Comparison of ENCODE assay signal across 1 cellular context in genomic region chr5:40797273-40798011, GRCh38.
A peak's percentile ranks its signal among the peaks of the same experiment; 100 is the strongest.
TF ChIP-seq lines count a peak whose summit lies in the region.

No MANE protein-coding gene starts in this region.

TF ChIP-seq in K562, 482 proteins besides CTCF, POLR2A, EP300 and RAD21 (continues in another document):
- peak in 1 of 2 experiments; percentile 48 for TF ChIP-seq E2F6 (IDR thresholded peaks at IDR 0.05; ENCODE audit: borderline replicate concordance in 1 of 2, extremely low read depth in 1 of 2, insufficient read depth in 1 of 2, insufficient read length in 1 of 2, low read depth in 1 of 2, low read length in 1 of 2, poor library complexity in 1 of 2, severe bottlenecking in 1 of 2)
- 0 out of 2 replicates have a peak, but pooled peaks have one; percentile 2 for TF ChIP-seq POLR2AphosphoS5 (IDR thresholded peaks at IDR 0.05; ENCODE audit: control insufficient read depth, insufficient read depth, low read depth, low read length)
- TF ChIP-seq SIN3A (IDR thresholded peaks at IDR 0.05; ENCODE audit: borderline replicate concordance in 2 of 2, control insufficient read depth in 1 of 2, low read depth in 2 of 2, low read length in 2 of 2), result peak in 1 of 2 experiments; percentile 49; a peak in 2 of 4 replicates
- peak; percentile 90 for TF ChIP-seq ZNF263 (CRISPR knock-in tag; IDR thresholded peaks at IDR 0.05; ENCODE audit: borderline replicate concordance)
- peak in 1 of 2 experiments; percentile 46; a peak in 1 of 4 replicates for TF ChIP-seq TBL1XR1 (IDR thresholded peaks at IDR 0.05; ENCODE audit: low read length in 2 of 2)
- TF ChIP-seq NUFIP1 (IDR thresholded peaks at IDR 0.05; ENCODE audit: partially characterized antibody), result peak; percentile 55
- no peak for TF ChIP-seq RAD51 (IDR thresholded peaks at IDR 0.05; ENCODE audit: borderline replicate concordance, low read depth)
- TF ChIP-seq HDAC1 (IDR thresholded peaks at IDR 0.05), result peak in 1 of 2 experiments; percentile 80; a peak in 2 of 4 replicates
- TF ChIP-seq, protein P1, sequence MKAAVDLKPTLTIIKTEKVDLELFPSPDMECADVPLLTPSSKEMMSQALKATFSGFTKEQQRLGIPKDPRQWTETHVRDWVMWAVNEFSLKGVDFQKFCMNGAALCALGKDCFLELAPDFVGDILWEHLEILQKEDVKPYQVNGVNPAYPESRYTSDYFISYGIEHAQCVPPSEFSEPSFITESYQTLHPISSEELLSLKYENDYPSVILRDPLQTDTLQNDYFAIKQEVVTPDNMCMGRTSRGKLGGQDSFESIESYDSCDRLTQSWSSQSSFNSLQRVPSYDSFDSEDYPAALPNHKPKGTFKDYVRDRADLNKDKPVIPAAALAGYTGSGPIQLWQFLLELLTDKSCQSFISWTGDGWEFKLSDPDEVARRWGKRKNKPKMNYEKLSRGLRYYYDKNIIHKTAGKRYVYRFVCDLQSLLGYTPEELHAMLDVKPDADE (conservative IDR thresholded peaks at IDR 0.05; ENCODE audit: control insufficient read depth, low read depth, low read length), result peak; percentile 50
- TF ChIP-seq LCOR (CRISPR knock-in tag; IDR thresholded peaks at IDR 0.05), result 0 out of 2 replicates have a peak, but pooled peaks have one; percentile 51
- TF ChIP-seq, protein P2, sequence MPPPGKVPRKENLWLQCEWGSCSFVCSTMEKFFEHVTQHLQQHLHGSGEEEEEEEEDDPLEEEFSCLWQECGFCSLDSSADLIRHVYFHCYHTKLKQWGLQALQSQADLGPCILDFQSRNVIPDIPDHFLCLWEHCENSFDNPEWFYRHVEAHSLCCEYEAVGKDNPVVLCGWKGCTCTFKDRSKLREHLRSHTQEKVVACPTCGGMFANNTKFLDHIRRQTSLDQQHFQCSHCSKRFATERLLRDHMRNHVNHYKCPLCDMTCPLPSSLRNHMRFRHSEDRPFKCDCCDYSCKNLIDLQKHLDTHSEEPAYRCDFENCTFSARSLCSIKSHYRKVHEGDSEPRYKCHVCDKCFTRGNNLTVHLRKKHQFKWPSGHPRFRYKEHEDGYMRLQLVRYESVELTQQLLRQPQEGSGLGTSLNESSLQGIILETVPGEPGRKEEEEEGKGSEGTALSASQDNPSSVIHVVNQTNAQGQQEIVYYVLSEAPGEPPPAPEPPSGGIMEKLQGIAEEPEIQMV (tag; conservative IDR thresholded peaks at IDR 0.05; ENCODE audit: low read depth), result no peak
- TF ChIP-seq UBTF (IDR thresholded peaks at IDR 0.05; ENCODE audit: borderline replicate concordance in 1 of 2, low read depth in 2 of 2, low read length in 2 of 2), result peak; percentile 30 to 62; a peak in 1 of 4 replicates
- TF ChIP-seq SMAD1 (IDR thresholded peaks at IDR 0.05; ENCODE audit: low read depth, low read length, partially characterized antibody), result peak; percentile 29
- TF ChIP-seq GTF2E2 (tag; IDR thresholded peaks at IDR 0.05), result peak; percentile 76
- TF ChIP-seq NR2C2 (CRISPR knock-in tag; IDR thresholded peaks at IDR 0.05), result no peak
- 0 out of 2 replicates have a peak, but pooled peaks have one; percentile 45 for TF ChIP-seq NR2C2 (tag; IDR thresholded peaks at IDR 0.05)
- no peak for TF ChIP-seq ZNF41 (CRISPR knock-in tag; conservative IDR thresholded peaks at IDR 0.05)
- TF ChIP-seq ZFP1 (CRISPR knock-in tag; IDR thresholded peaks at IDR 0.05), result no peak
- peak in 1 of 2 experiments; percentile 47; a peak in 1 of 4 replicates for TF ChIP-seq ZNF639 (CRISPR knock-in tag; conservative IDR thresholded peaks at IDR 0.05 in 1 of 2, IDR thresholded peaks at IDR 0.05 in 1 of 2)
- peak; percentile 28 for TF ChIP-seq HNRNPK (IDR thresholded peaks at IDR 0.05; ENCODE audit: low read depth, low read length, poor library complexity, severe bottlenecking)
- peak; percentile 21 to 59; a peak in 1 of 4 replicates for TF ChIP-seq ETV6 (IDR thresholded peaks at IDR 0.05; ENCODE audit: borderline replicate concordance in 1 of 2, low read depth in 2 of 2, low read length in 1 of 2)
- TF ChIP-seq ETV6 (CRISPR knock-in tag; IDR thresholded peaks at IDR 0.05; ENCODE audit: borderline replicate concordance), result no peak
- TF ChIP-seq MAZ (CRISPR knock-in tag; conservative IDR thresholded peaks at IDR 0.05 in 1 of 2, IDR thresholded peaks at IDR 0.05 in 1 of 2), result peak in 1 of 2 experiments; percentile 24; a peak in 3 of 4 replicates
- TF ChIP-seq, protein P3, sequence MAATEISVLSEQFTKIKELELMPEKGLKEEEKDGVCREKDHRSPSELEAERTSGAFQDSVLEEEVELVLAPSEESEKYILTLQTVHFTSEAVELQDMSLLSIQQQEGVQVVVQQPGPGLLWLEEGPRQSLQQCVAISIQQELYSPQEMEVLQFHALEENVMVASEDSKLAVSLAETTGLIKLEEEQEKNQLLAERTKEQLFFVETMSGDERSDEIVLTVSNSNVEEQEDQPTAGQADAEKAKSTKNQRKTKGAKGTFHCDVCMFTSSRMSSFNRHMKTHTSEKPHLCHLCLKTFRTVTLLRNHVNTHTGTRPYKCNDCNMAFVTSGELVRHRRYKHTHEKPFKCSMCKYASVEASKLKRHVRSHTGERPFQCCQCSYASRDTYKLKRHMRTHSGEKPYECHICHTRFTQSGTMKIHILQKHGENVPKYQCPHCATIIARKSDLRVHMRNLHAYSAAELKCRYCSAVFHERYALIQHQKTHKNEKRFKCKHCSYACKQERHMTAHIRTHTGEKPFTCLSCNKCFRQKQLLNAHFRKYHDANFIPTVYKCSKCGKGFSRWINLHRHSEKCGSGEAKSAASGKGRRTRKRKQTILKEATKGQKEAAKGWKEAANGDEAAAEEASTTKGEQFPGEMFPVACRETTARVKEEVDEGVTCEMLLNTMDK (IDR thresholded peaks at IDR 0.05; ENCODE audit: borderline replicate concordance, insufficient read depth, low read depth, low read length, poor library complexity, severe bottlenecking), result peak; percentile 18
- 0 out of 2 replicates have a peak, but pooled peaks have one; percentile 1 for TF ChIP-seq AFF4 (CRISPR knock-in tag; IDR thresholded peaks at IDR 0.05)
- no peak for TF ChIP-seq ATF3 (IDR thresholded peaks at IDR 0.05)
- TF ChIP-seq ATF3 (CRISPR knock-in tag; conservative IDR thresholded peaks at IDR 0.05), result no peak
- TF ChIP-seq, protein P4, sequence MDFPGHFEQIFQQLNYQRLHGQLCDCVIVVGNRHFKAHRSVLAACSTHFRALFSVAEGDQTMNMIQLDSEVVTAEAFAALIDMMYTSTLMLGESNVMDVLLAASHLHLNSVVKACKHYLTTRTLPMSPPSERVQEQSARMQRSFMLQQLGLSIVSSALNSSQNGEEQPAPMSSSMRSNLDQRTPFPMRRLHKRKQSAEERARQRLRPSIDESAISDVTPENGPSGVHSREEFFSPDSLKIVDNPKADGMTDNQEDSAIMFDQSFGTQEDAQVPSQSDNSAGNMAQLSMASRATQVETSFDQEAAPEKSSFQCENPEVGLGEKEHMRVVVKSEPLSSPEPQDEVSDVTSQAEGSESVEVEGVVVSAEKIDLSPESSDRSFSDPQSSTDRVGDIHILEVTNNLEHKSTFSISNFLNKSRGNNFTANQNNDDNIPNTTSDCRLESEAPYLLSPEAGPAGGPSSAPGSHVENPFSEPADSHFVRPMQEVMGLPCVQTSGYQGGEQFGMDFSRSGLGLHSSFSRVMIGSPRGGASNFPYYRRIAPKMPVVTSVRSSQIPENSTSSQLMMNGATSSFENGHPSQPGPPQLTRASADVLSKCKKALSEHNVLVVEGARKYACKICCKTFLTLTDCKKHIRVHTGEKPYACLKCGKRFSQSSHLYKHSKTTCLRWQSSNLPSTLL (IDR thresholded peaks at IDR 0.05), result no peak
- TF ChIP-seq SAP30 (IDR thresholded peaks at IDR 0.05; ENCODE audit: borderline replicate concordance, insufficient read depth, low read depth, low read length, poor library complexity, severe bottlenecking), result peak; percentile 5
- TF ChIP-seq HNRNPH1 (optimal IDR thresholded peaks at IDR 0.05; ENCODE audit: low read depth, low read length), result no peak
- TF ChIP-seq PRDM10 (IDR thresholded peaks at IDR 0.05; ENCODE audit: partially characterized antibody), result no peak
